In genomic region chr6:35727935-35728662, GRCh38 we compare ENCODE assay signal across 1 cellular context.
TF ChIP-seq lines count a peak whose summit lies in the region.

No MANE protein-coding gene starts in this region.

TF ChIP-seq in K562, 482 proteins besides CTCF, POLR2A, EP300 and RAD21 (continued from another document and continues in another):
- TF ChIP-seq MTA1 (IDR thresholded peaks at IDR 0.05; ENCODE audit: borderline replicate concordance): peak; percentile 34; the same call in 1 of the 2 replicates
- peak; percentile 45; the same call in 1 of the 2 replicates for TF ChIP-seq ZNF644 (tag; IDR thresholded peaks at IDR 0.05; ENCODE audit: low read depth)
- peak; percentile 54; the same call in 1 of the 2 replicates for TF ChIP-seq JUN (IDR thresholded peaks at IDR 0.05; ENCODE audit: borderline replicate concordance, low read depth, low read length)
- TF ChIP-seq JUN (CRISPR knock-in tag; IDR thresholded peaks at IDR 0.05; ENCODE audit: borderline replicate concordance): 0 out of 2 replicates have a peak, but pooled peaks have one; percentile 21
- no peak; the same call in 1 of the 2 replicates for TF ChIP-seq ELF1 (tag; IDR thresholded peaks at IDR 0.05)
- 0 out of 2 replicates have a peak, but pooled peaks have one; percentile 70 for TF ChIP-seq ZNF197 (CRISPR knock-in tag; IDR thresholded peaks at IDR 0.05; ENCODE audit: low read depth)
- peak; percentile 77 for TF ChIP-seq E2F3 (CRISPR knock-in tag; IDR thresholded peaks at IDR 0.05)
- TF ChIP-seq KDM4B (IDR thresholded peaks at IDR 0.05; ENCODE audit: borderline replicate concordance in 2 of 2, low read depth in 1 of 2): peak in 1 of 2 experiments; percentile 81; a peak in 1 of 4 replicates
- TF ChIP-seq PPARD (CRISPR knock-in tag; IDR thresholded peaks at IDR 0.05): no peak
- no peak for TF ChIP-seq CHAMP1 (IDR thresholded peaks at IDR 0.05)
- no peak for TF ChIP-seq ZZZ3 (IDR thresholded peaks at IDR 0.05)
- TF ChIP-seq NR1H2 (CRISPR knock-in tag; IDR thresholded peaks at IDR 0.05): no peak
- no peak for TF ChIP-seq NBN (IDR thresholded peaks at IDR 0.05; ENCODE audit: low read depth)
- TF ChIP-seq RBM22 (IDR thresholded peaks at IDR 0.05; ENCODE audit: low read depth, low read length, poor library complexity, severe bottlenecking): peak; percentile 72
- TF ChIP-seq KLF16 (IDR thresholded peaks at IDR 0.05): no peak
- no peak for TF ChIP-seq ELK1 (CRISPR knock-in tag; IDR thresholded peaks at IDR 0.05)
- TF ChIP-seq PML (IDR thresholded peaks at IDR 0.05; ENCODE audit: low read length): no peak
- no peak for TF ChIP-seq NFXL1 (CRISPR knock-in tag; IDR thresholded peaks at IDR 0.05)
- TF ChIP-seq PCBP2 (IDR thresholded peaks at IDR 0.05; ENCODE audit: low read depth, low read length, poor library complexity, severe bottlenecking): no peak
- no peak for TF ChIP-seq ZNF398 (CRISPR knock-in tag; IDR thresholded peaks at IDR 0.05)
- no peak; the same call in 1 of the 2 replicates for TF ChIP-seq ZNF584 (CRISPR knock-in tag; IDR thresholded peaks at IDR 0.05; ENCODE audit: low read depth)
- no peak for TF ChIP-seq SNRNP70 (optimal IDR thresholded peaks at IDR 0.05; ENCODE audit: low read depth, low read length)
- no peak for TF ChIP-seq EZH2 (IDR thresholded peaks at IDR 0.05; ENCODE audit: borderline replicate concordance, low read depth, low read length)
- TF ChIP-seq RBM39 (optimal IDR thresholded peaks at IDR 0.05; ENCODE audit: low read depth, low read length): no peak
- TF ChIP-seq CTCFL (IDR thresholded peaks at IDR 0.05; ENCODE audit: borderline replicate concordance, insufficient read depth, low read depth, low read length, poor library complexity, severe bottlenecking): no peak
- no peak for TF ChIP-seq CHD4 (IDR thresholded peaks at IDR 0.05; ENCODE audit: insufficient read depth, insufficient replicate concordance, low read depth, low read length, poor library complexity, severe bottlenecking)
- TF ChIP-seq USF2 (CRISPR knock-in tag; IDR thresholded peaks at IDR 0.05): peak; percentile 63; the same call in 1 of the 2 replicates
- TF ChIP-seq NCOA4 (IDR thresholded peaks at IDR 0.05; ENCODE audit: partially characterized antibody): no peak
- TF ChIP-seq SIRT6 (IDR thresholded peaks at IDR 0.05; ENCODE audit: low read depth, low read length): no peak
- TF ChIP-seq E2F5 (CRISPR knock-in tag; IDR thresholded peaks at IDR 0.05): no peak
- no peak for TF ChIP-seq CBX8 (IDR thresholded peaks at IDR 0.05; ENCODE audit: borderline replicate concordance, extremely low read depth, low read depth, low read length, poor library complexity, severe bottlenecking)
- TF ChIP-seq MXD1 (CRISPR knock-in tag; IDR thresholded peaks at IDR 0.05; ENCODE audit: borderline replicate concordance, poor library complexity, severe bottlenecking): no peak
- TF ChIP-seq ZNF589 (CRISPR knock-in tag; IDR thresholded peaks at IDR 0.05; ENCODE audit: low read depth): no peak
- TF ChIP-seq EWSR1 (IDR thresholded peaks at IDR 0.05; ENCODE audit: borderline replicate concordance, low read depth, partially characterized antibody): no peak
- TF ChIP-seq TAF9B (IDR thresholded peaks at IDR 0.05; ENCODE audit: partially characterized antibody): no peak
- no peak for TF ChIP-seq RFX1 (IDR thresholded peaks at IDR 0.05)
- peak; percentile 87 for TF ChIP-seq MAFK (IDR thresholded peaks at IDR 0.05; ENCODE audit: low read length)
- no peak for TF ChIP-seq TEAD4 (IDR thresholded peaks at IDR 0.05; ENCODE audit: low read length)
- TF ChIP-seq TEAD4 (CRISPR knock-in tag; IDR thresholded peaks at IDR 0.05; ENCODE audit: borderline replicate concordance): no peak
- peak in 1 of 2 experiments; percentile 59; a peak in 2 of 4 replicates for TF ChIP-seq TBL1XR1 (IDR thresholded peaks at IDR 0.05; ENCODE audit: low read length in 2 of 2)
- TF ChIP-seq ELK3 (CRISPR knock-in tag; IDR thresholded peaks at IDR 0.05): no peak
- no peak for TF ChIP-seq RFX7 (CRISPR knock-in tag; IDR thresholded peaks at IDR 0.05)
- TF ChIP-seq POLR3G (IDR thresholded peaks at IDR 0.05; ENCODE audit: extremely low read depth, insufficient read length, insufficient replicate concordance): no peak
- TF ChIP-seq MITF (IDR thresholded peaks at IDR 0.05): no peak; the same call in 1 of the 2 replicates
- no peak for TF ChIP-seq ESRRB (CRISPR knock-in tag; IDR thresholded peaks at IDR 0.05; ENCODE audit: borderline replicate concordance)
- TF ChIP-seq MNT (conservative IDR thresholded peaks at IDR 0.05): peak; percentile 94 to 95
- peak; percentile 71 to 79 for TF ChIP-seq NRF1 (conservative IDR thresholded peaks at IDR 0.05 in 1 of 2, IDR thresholded peaks at IDR 0.05 in 1 of 2)
- peak; percentile 69 for TF ChIP-seq ETV5 (CRISPR knock-in tag; IDR thresholded peaks at IDR 0.05; ENCODE audit: low read depth)
- no peak for TF ChIP-seq PHTF2 (CRISPR knock-in tag; IDR thresholded peaks at IDR 0.05)
- TF ChIP-seq ZNF655 (CRISPR knock-in tag; IDR thresholded peaks at IDR 0.05): no peak
- no peak for TF ChIP-seq HDAC6 (IDR thresholded peaks at IDR 0.05; ENCODE audit: low read depth, low read length)
